24 cellular contexts compared by ENCODE assay signal in the genomic region with DNA sequence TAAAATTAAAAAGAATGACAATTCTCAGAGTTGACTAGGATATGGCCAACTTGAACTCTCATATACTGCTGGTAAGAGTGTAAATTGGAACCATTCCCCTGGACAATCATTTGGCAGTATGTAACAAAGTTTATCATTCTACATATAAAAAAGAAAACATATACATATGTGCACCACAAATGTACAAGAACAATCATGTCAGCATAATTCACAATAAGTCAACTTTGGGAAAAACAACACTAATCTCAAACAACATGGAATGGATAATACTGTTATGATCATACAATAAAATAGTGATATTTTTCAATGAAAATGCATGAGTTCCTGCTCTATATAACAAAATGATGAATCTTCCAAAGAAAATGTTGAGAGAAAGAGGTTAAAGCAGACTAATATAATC.
"Had no signal": no experiment of that assay in that cellular context is flagged by ENCODE, and none has a peak within 500 bp of the region (broad histone marks: within the 10 kb centered on the region; RNA-seq: fewer than 3 reads in every experiment).

No MANE protein-coding gene starts in this region.

- H2AFZ ChIP-seq: hepatocyte had no signal

- H3K4me1 ChIP-seq: esophagus muscularis mucosa, gastroesophageal sphincter, heart left ventricle, left lung, lower lobe of right lung had no signal

- H3K9me3 ChIP-seq: esophagus muscularis mucosa, gastroesophageal sphincter, heart left ventricle, left lung, lower lobe of right lung, mucosa of descending colon had no signal

- H3K27me3 ChIP-seq: esophagus muscularis mucosa, foreskin keratinocyte, gastroesophageal sphincter, heart left ventricle, hepatocyte, left lung had no signal

- H3K4me3 ChIP-seq: coronary artery, dorsolateral prefrontal cortex, esophagus muscularis mucosa, gastroesophageal sphincter, heart left ventricle, hepatocyte, left lung, lower lobe of right lung, mucosa of descending colon had no signal

- H3K79me2 ChIP-seq: hepatocyte had no signal

- DNase-seq: dermis blood vessel endothelial cell; dorsolateral prefrontal cortex; effector CD4-positive, alpha-beta T cell; effector memory CD4-positive, alpha-beta T cell; foreskin keratinocyte; heart left ventricle; hypothalamus; immature natural killer cell; islet precursor cell; kidney; kidney glomerular epithelial cell; left lung; left ventricle myocardium superior; lower lobe of right lung; mesenchymal stem cell; mucosa of descending colon; naive B cell had no signal

- H3K36me3 ChIP-seq: esophagus muscularis mucosa, gastroesophageal sphincter, heart left ventricle, left lung, lower lobe of right lung had no signal

- FAIRE-seq: colon, endothelial cell of umbilical vein, frontal cortex, kidney had no signal

- H3K27ac ChIP-seq: coronary artery, dorsolateral prefrontal cortex, esophagus muscularis mucosa, foreskin keratinocyte, gastroesophageal sphincter, heart left ventricle, hepatocyte, left lung, lower lobe of right lung had no signal

- ATAC-seq: foreskin keratinocyte, gastroesophageal sphincter, heart left ventricle, left lung, left ventricle myocardium superior, lower lobe of right lung, mucosa of descending colon had no signal

- H3K4me2 ChIP-seq: hepatocyte had no signal
